Comparison of ENCODE assay signal across 12 cellular contexts in the genomic region with DNA sequence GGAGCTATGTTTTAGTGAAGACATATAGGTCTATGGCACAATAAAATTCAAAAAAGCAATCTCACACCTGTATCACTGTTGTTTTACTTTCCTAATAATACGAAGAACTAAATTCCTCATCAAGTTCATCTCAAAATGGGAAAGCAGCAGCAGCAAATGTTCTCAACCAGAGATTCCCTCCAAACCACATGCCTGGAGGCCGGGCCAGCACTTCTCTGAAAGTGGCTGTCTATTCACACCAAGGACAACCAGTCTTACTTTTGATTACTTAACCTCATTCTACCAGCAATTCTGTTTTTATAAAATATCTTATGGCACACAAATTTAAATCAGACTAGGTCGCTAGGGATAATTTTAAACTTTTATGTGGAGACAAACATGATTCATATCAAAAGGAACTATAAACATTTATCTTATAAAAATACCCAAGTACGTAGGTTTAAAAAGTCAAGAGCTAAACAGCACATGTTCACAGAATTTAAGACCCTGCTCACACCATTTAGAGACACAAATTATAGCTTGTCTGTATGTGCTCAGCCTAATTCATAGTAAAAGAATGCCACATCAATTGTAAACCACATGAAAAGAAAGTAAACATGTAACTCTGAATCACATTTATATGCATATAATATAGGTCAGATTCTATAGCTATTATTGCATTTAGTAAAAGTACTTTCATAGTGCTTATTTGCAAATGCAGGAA. TPM values are rescaled to one million over a fixed set of nuclear protein-coding genes. Genes with fewer than 3 reads are reported as not detected.
DNase-seq lines count a peak whose midpoint lies in the region; ATAC-seq, FAIRE-seq and TF ChIP-seq lines count a peak whose summit lies in the region.
"Had no signal": no experiment of that assay in that cellular context is flagged by ENCODE, and none has a peak within 500 bp of the region (broad histone marks: within the 10 kb centered on the region; RNA-seq: fewer than 3 reads in every experiment).

No MANE protein-coding gene starts in this region.

- peak; percentile 35 for FAIRE-seq in GM18507 (lab: Jason Lieb, UNC)

- DNase-seq in GM18507 (ENCODE audit: extremely low spot score, insufficient read length, low read depth) (no peak), SJSA1 (ENCODE audit: low read depth in 1 of 2, low spot score in 2 of 2) (peak in 1 of 2 experiments; percentile 65), fibroblast of lung (ENCODE audit: low read depth in 2 of 2) (peak; percentile 68 to 72), NCI-H1092 (lab: John Stamatoyannopoulos, UW) (no peak), posterior vena cava (ENCODE audit: low spot score) (no peak), DMS53 treated with DMSO at 0.1 percent for 48 hours (lab: John Stamatoyannopoulos, UW; ENCODE audit: unreplicated experiment) (no peak)
- DNase-seq in stimulated activated naive CD8-positive, alpha-beta T cell treated with anti-CD3 and anti-CD28 coated beads, Interleukin-15, Interleukin-2, amounts not matched to agents 100 U/mL and 50 U/mL, for 24 hours: no peak
- DNase-seq: activated CD4-positive, alpha-beta memory T cell treated with anti-CD3 and anti-CD28 coated beads, Interleukin-2, amount 10 ng/mL, durations not matched to agents 7 days and 5 days; anterior cingulate cortex; naive thymus-derived CD8-positive, alpha-beta T cell; NCI-H1436; NCI-H774 had no signal

- H2AFZ ChIP-seq in fibroblast of lung (ENCODE audit: low read length): no peak overlapping the region

- no peaks in the 10 kb centered on the region for H3K27me3 ChIP-seq in SJSA1 (replicated peaks)
- H3K27me3 ChIP-seq in fibroblast of lung (ENCODE audit: control insufficient read depth, insufficient read depth, low read length): no peaks in the 10 kb centered on the region

- H3K9ac ChIP-seq in fibroblast of lung (ENCODE audit: insufficient read depth, low read length): no peak overlapping the region

- H3K36me3 ChIP-seq in SJSA1 (no peaks in the 10 kb centered on the region), fibroblast of lung (ENCODE audit: control insufficient read depth, insufficient read depth, low read length) (no peaks in the 10 kb centered on the region)

- no peak overlapping the region for H3K4me3 ChIP-seq in SJSA1
- H3K4me3 ChIP-seq in fibroblast of lung (replicated peaks in 1 of 4; ENCODE audit: control extremely low read depth in 1 of 4, insufficient read depth in 1 of 4, low read depth in 3 of 4, low read length in 4 of 4): no peak overlapping the region

- peaks cover 15% of the 10 kb centered on the region for H4K20me1 ChIP-seq in fibroblast of lung (ENCODE audit: control insufficient read depth, extremely low read depth, insufficient read depth, low read length)

- H3K9me3 ChIP-seq in SJSA1 (replicated peaks) (no peaks in the 10 kb centered on the region), fibroblast of lung (ENCODE audit: control insufficient read depth, insufficient read depth, low read depth, low read length) (no peaks in the 10 kb centered on the region)

- no peak for TF ChIP-seq CTCF in fibroblast of lung (conservative IDR thresholded peaks at IDR 0.05 in 1 of 2, IDR thresholded peaks at IDR 0.05 in 1 of 2; ENCODE audit: low read depth in 1 of 2, low read length in 2 of 2)

- peak; percentile 10 for ATAC-seq in stimulated activated naive CD8-positive, alpha-beta T cell treated with anti-CD3 and anti-CD28 coated beads, Interleukin-15, Interleukin-2, amounts not matched to agents 100 U/mL and 50 U/mL, for 24 hours

- H3K27ac ChIP-seq in SJSA1 (0 out of 2 replicates have a peak overlapping the region, but pooled peaks have one; percentile 1), fibroblast of lung (ENCODE audit: insufficient read depth, low read length) (peak overlapping the region; percentile 15)

- intact Hi-C loops in posterior vena cava (cut with DNase I): no loop called here

- H3K79me2 ChIP-seq in fibroblast of lung (ENCODE audit: control insufficient read depth, insufficient read depth, low read length): peaks cover 87% of the 10 kb centered on the region

- peaks cover 46% of the 10 kb centered on the region for H3K4me1 ChIP-seq in SJSA1 (replicated peaks)
- peaks cover 10% of the 10 kb centered on the region for H3K4me1 ChIP-seq in fibroblast of lung (ENCODE audit: control insufficient read depth, extremely low read depth, insufficient read depth, low read length)

- H3K4me2 ChIP-seq in fibroblast of lung (ENCODE audit: extremely low read depth, insufficient read depth, low read length): peak overlapping the region; percentile 40

RNA-seq across cellular contexts. Expression of a gene that starts 46.1 kb away (rescaled TPM):
- 159 and 200 TPM in 2 replicates for total RNA-seq in SJSA1 (2014; rRNA removed; shearing (Covaris generic))
- total RNA-seq in fibroblast of lung (101 and 160 TPM in 2 replicates), posterior vena cava (10 to 100 TPM; 15.8 to 31.3 TPM)
- polyA plus RNA-seq in fibroblast of lung: 110 and 178 TPM in 2 replicates
- 111 and 172 TPM in 2 replicates for polyA plus RNA-seq in fibroblast of lung (2012)
- polyA minus RNA-seq in fibroblast of lung (ENCODE audit: low replicate concordance): 2.6 and 6.5 TPM in 2 replicates

Comparison
In these comparisons a context has a peak if more than half of its experiments do, and no peak if none do; other contexts are left out.
1. DNase-seq: peak in fibroblast of lung (2 of 2); none in GM18507 (single experiment), stimulated activated naive CD8-positive, alpha-beta T cell treated with anti-CD3 and anti-CD28 coated beads, Interleukin-15, Interleukin-2, amounts not matched to agents 100 U/mL and 50 U/mL, for 24 hours (single experiment), NCI-H1092 (single experiment), posterior vena cava (single experiment) and DMS53 treated with DMSO at 0.1 percent for 48 hours (single experiment).